In the genomic region with DNA sequence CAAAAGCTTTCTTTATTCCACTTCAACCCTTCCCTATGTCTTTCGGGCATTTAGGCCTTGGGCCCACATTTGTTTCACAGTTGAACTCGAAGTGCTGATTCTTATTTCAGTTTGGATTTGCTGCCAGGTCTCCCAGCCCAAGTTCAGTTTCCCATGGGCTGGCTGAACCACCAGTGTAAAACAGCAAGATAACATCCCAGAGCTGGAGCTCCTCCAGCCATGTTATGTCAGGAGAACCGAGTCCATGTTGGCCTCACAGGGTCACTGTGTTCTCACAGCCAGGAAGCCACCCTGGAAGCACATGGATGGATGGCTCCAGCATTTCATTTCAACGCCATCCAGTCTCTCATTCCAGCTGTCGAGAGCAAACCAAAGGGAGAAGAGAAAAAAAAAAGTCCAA, we compare ENCODE assay signal across 35 cellular contexts. TPM values are rescaled to one million over a fixed set of nuclear protein-coding genes. Genes with fewer than 3 reads are reported as not detected.
"Had no signal": no experiment of that assay in that cellular context is flagged by ENCODE, and none has a peak within 500 bp of the region (broad histone marks: within the 10 kb centered on the region; RNA-seq: fewer than 3 reads in every experiment).

No MANE protein-coding gene starts in this region.

- ATAC-seq: activated CD4-positive, CD25-positive, alpha-beta regulatory T cell treated with anti-CD3 and anti-CD28 coated beads, Interleukin-2, amount 50 U/mL, for 24 hours; effector memory CD8-positive, alpha-beta T cell; left lobe of liver; stimulated activated effector memory CD8-positive, alpha-beta T cell treated with anti-CD3 and anti-CD28 coated beads, Interleukin-12 subunit alpha, Interleukin-12 subunit beta, amount 100 ng/mL, for 72 hours; T-helper 17 cell had no signal

- H3K27ac ChIP-seq: brain microvascular endothelial cell, neutrophil, stomach, transverse colon, WERI-Rb-1 had no signal

- H3K4me1 ChIP-seq: stomach, transverse colon had no signal

- H3K4me3 ChIP-seq: stomach, transverse colon had no signal

- H3K27me3 ChIP-seq: brain microvascular endothelial cell, stomach, transverse colon had no signal

- DNase-seq: activated CD4-positive, alpha-beta T cell treated with anti-CD3 and anti-CD28 coated beads for 48 hours; activated CD4-positive, alpha-beta T cell treated with anti-CD3 and anti-CD28 coated beads, Interleukin-2, amount 50 U/mL, for 48 hours; activated CD8-positive, alpha-beta memory T cell treated with anti-CD3 and anti-CD28 coated beads for 24 hours; activated effector memory CD4-positive, alpha-beta T cell treated with Interleukin-2 at 50 U/mL for 16 hours; activated naive CD4-positive, alpha-beta T cell treated with anti-CD3 and anti-CD28 coated beads for 36 hours; activated naive CD8-positive, alpha-beta T cell treated with anti-CD3 and anti-CD28 coated beads for 36 hours; brain microvascular endothelial cell; caudate nucleus; cortex of kidney; effector memory CD8-positive, alpha-beta T cell; erythroblast; head of caudate nucleus; retina; stimulated activated CD4-positive, alpha-beta T cell treated with anti-CD3 and anti-CD28 coated beads, Interleukin-12 subunit alpha, Interleukin-12 subunit beta, amount 100 ng/mL, for 4 hours; stimulated activated CD4-positive, alpha-beta T cell treated with anti-CD3 and anti-CD28 coated beads, Interleukin-4, amount 100 ng/mL, for 1 hour; stomach; T-helper 17 cell; T1000; transverse colon; WERI-Rb-1 had no signal

- H3K36me3 ChIP-seq: brain microvascular endothelial cell, neutrophil, stomach, transverse colon, WERI-Rb-1 had no signal

- H3K9me3 ChIP-seq: neutrophil, stomach, transverse colon had no signal

RNA-seq across cellular contexts. Expression of gene RXRG, which starts 45.2 kb away (rescaled TPM):
- total RNA-seq: activated naive CD4-positive, alpha-beta T cell treated with anti-CD3 and anti-CD28 coated beads for 36 hours; astrocyte; chondrocyte; fibroblast of villous mesenchyme; kidney epithelial cell; lung microvascular endothelial cell; osteocyte; T-helper 17 cell had no signal

RNA-seq across cellular contexts. Expression of gene LRRC52, which starts 53.6 kb away (rescaled TPM):
- total RNA-seq: activated naive CD4-positive, alpha-beta T cell treated with anti-CD3 and anti-CD28 coated beads for 36 hours; activated naive CD8-positive, alpha-beta T cell treated with anti-CD3 and anti-CD28 coated beads for 36 hours; astrocyte; chondrocyte; fibroblast of lung; fibroblast of villous mesenchyme; kidney epithelial cell; left lobe of liver; lung microvascular endothelial cell; mesenteric fat pad; mucosa of gallbladder; osteocyte; progenitor cell of endocrine pancreas; stomach; T-helper 17 cell; transverse colon; urinary bladder had no signal
- polyA plus RNA-seq: fibroblast of lung, stomach, urinary bladder had no signal
